Comparison of ENCODE assay signal across 16 cellular contexts in genomic region chr5:1467341-1468246, GRCh38. TPM values are rescaled to one million over a fixed set of nuclear protein-coding genes. Genes with fewer than 3 reads are reported as not detected.
DNase-seq lines count a peak whose midpoint lies in the region; ATAC-seq, FAIRE-seq and TF ChIP-seq lines count a peak whose summit lies in the region.
"Had no signal": no experiment of that assay in that cellular context is flagged by ENCODE, and none has a peak within 500 bp of the region (broad histone marks: within the 10 kb centered on the region; RNA-seq: fewer than 3 reads in every experiment).

No MANE protein-coding gene starts in this region.

- POLR2A ChIA-PET in K562 (lab: Yijun Ruan, JAX) = interaction anchor here (1.5 kb wide), 1 partner anchor 10 kb away, joined by 3 read pairs; no protein-coding TSS in a partner anchor

- TF ChIP-seq CTCF in right atrium auricular region (IDR thresholded peaks at IDR 0.05) = no peak
- no peak for TF ChIP-seq CTCF in K562 (IDR thresholded peaks at IDR 0.05 in 2 of 3, conservative IDR thresholded peaks at IDR 0.05 in 1 of 3; ENCODE audit: insufficient read depth in 2 of 3, low read depth in 1 of 3, low read length in 3 of 3)
- TF ChIP-seq CTCF in mucosa of descending colon (IDR thresholded peaks at IDR 0.05) = no peak
- no peak for TF ChIP-seq CTCF in upper lobe of left lung (IDR thresholded peaks at IDR 0.05)

- no peaks in the 10 kb centered on the region for H3K27me3 ChIP-seq in right atrium auricular region
- H3K27me3 ChIP-seq in K562 (ENCODE audit: control insufficient read depth in 2 of 2, insufficient read depth in 2 of 2, low read length in 2 of 2) = no peaks in the 10 kb centered on the region
- H3K27me3 ChIP-seq in upper lobe of left lung = no peaks in the 10 kb centered on the region
- H3K27me3 ChIP-seq: hepatocyte had no signal

- no peaks in the 10 kb centered on the region; the same call in 1 of the 2 replicates for H4K20me1 ChIP-seq in K562 (replicated peaks; ENCODE audit: control insufficient read depth, insufficient read depth, low read length)

- H3K4me2 ChIP-seq in K562 (ENCODE audit: insufficient read depth, low read length) = no peak overlapping the region
- H3K4me2 ChIP-seq: A549, hepatocyte, KMS-11 had no signal

- TF ChIP-seq EP300 in K562 (IDR thresholded peaks at IDR 0.05; ENCODE audit: low read length) = no peak
- no peak for TF ChIP-seq EP300 in upper lobe of left lung (IDR thresholded peaks at IDR 0.05)

- peaks cover 17% of the 10 kb centered on the region for H3K36me3 ChIP-seq in right atrium auricular region
- no peaks in the 10 kb centered on the region; the same call in 2 of the 3 replicates for H3K36me3 ChIP-seq in K562 (ENCODE audit: control insufficient read depth, insufficient read depth, low read length)
- H3K36me3 ChIP-seq in mucosa of descending colon (ENCODE audit: low read depth) = no peaks in the 10 kb centered on the region
- peaks cover 36 to 87% (median 85%) of the 10 kb centered on the region in 4 donors for H3K36me3 ChIP-seq in upper lobe of left lung

- CTCF ChIA-PET in K562 (lab: Yijun Ruan, JAX; ENCODE audit: low intra/inter-chr PET ratio) = no interaction called here

- no peaks in the 10 kb centered on the region for H3K9me1 ChIP-seq in K562 (ENCODE audit: control insufficient read depth, insufficient read depth, low read length)

- in situ Hi-C loops in K562 (cut with MboI) = no loop called here

- no peak for TF ChIP-seq RAD21 in K562 (CRISPR knock-in tag; conservative IDR thresholded peaks at IDR 0.05 in 1 of 2, IDR thresholded peaks at IDR 0.05 in 1 of 2)

- BruUV-seq in K562 (replicated peaks; lab: Mats Ljungman, UMichigan) = no TSS peak

- peak; percentile 53 for DNase-seq in Right ventricle myocardium inferior (ENCODE audit: missing footprints)
- DNase-seq in right atrium auricular region (ENCODE audit: low spot score) = no peak
- DNase-seq in K562 (ENCODE audit: extremely low read depth in 1 of 4, low spot score in 3 of 4) = no peak
- peak in 2 of 3 donors; percentile 17 to 47 for DNase-seq in mucosa of descending colon
- peak; percentile 19 to 74 for DNase-seq in upper lobe of left lung
- no peak for DNase-seq in COLO668 (lab: John Stamatoyannopoulos, UW; ENCODE audit: unreplicated experiment)
- DNase-seq: GOT3, trophoblast cell had no signal

- no peak overlapping the region for H2AFZ ChIP-seq in K562 (ENCODE audit: low read depth, low read length)
- H2AFZ ChIP-seq: hepatocyte had no signal

- no peak overlapping the region for H3K4me3 ChIP-seq in right atrium auricular region
- no peak overlapping the region for H3K4me3 ChIP-seq in K562
- H3K4me3 ChIP-seq in mucosa of descending colon = no peak overlapping the region
- no peak overlapping the region for H3K4me3 ChIP-seq in upper lobe of left lung
- H3K4me3 ChIP-seq: A549, hepatocyte had no signal

- WGBS in K562 (ENCODE audit: insufficient coverage, low coverage, missing lambda C conversion rate) = 72% methylated on average over 32 of the region's 51 CpGs
- WGBS in upper lobe of left lung, 2 donors = 95 to 96% methylated on average over 51 of the region's 51 CpGs

- FAIRE-seq in K562 (lab: Jason Lieb, UNC) = no peak
- FAIRE-seq: A549 had no signal

- H3K9me3 ChIP-seq in right atrium auricular region = no peaks in the 10 kb centered on the region
- H3K9me3 ChIP-seq in K562 (replicated peaks; ENCODE audit: control insufficient read depth, insufficient read depth, low read depth, low read length) = peaks cover 16% of the 10 kb centered on the region
- H3K9me3 ChIP-seq in mucosa of descending colon = no peaks in the 10 kb centered on the region
- H3K9me3 ChIP-seq in upper lobe of left lung = no peaks in the 10 kb centered on the region
- H3K9me3 ChIP-seq: A549 had no signal

- no peak overlapping the region for H3K27ac ChIP-seq in right atrium auricular region
- no peak overlapping the region for H3K27ac ChIP-seq in K562 (ENCODE audit: extremely low read depth, low read depth, low read length)
- H3K27ac ChIP-seq in upper lobe of left lung = no peak overlapping the region
- H3K27ac ChIP-seq: A549, hepatocyte, KMS-11 had no signal

- no peaks in the 10 kb centered on the region for H3K79me2 ChIP-seq in K562 (ENCODE audit: control insufficient read depth, insufficient read depth, low read length)
- H3K79me2 ChIP-seq: hepatocyte had no signal

- no peak for ATAC-seq in Right ventricle myocardium inferior
- ATAC-seq in K562 = no peak
- no peak for ATAC-seq in mucosa of descending colon
- peak in 1 of 2 donors; percentile 3 for ATAC-seq in upper lobe of left lung (ENCODE audit: low FRiP score in 2 of 2)
- no peak for ATAC-seq in GM18498 (IDR thresholded peaks at IDR 0.05; ENCODE audit: unreplicated experiment)
- no peak for ATAC-seq in HG03025 (IDR thresholded peaks at IDR 0.05; ENCODE audit: low FRiP score, unreplicated experiment)

- intact Hi-C loops in Right ventricle myocardium inferior (cut with DNase I) = no loop called here
- intact Hi-C loops in K562 (cut with micrococcal nuclease) = no loop called here
- intact Hi-C loops in mucosa of descending colon (cut with DNase I, micrococcal nuclease) = no loop called here

- no peaks in the 10 kb centered on the region for H3K4me1 ChIP-seq in right atrium auricular region
- H3K4me1 ChIP-seq in K562 (replicated peaks in 1 of 2; ENCODE audit: control insufficient read depth in 2 of 2, insufficient read depth in 2 of 2, low read length in 2 of 2) = peaks cover 0 to 13% of the 10 kb centered on the region in 2 experiments; a peak in 1 of 5 replicates
- H3K4me1 ChIP-seq in mucosa of descending colon (ENCODE audit: low read depth) = no peaks in the 10 kb centered on the region
- no peaks in the 10 kb centered on the region for H3K4me1 ChIP-seq in upper lobe of left lung

- no peak overlapping the region; a peak in 1 of 4 replicates for H3K9ac ChIP-seq in K562 (ENCODE audit: insufficient read depth in 1 of 2, low read depth in 2 of 2, low read length in 2 of 2)
- H3K9ac ChIP-seq: KMS-11 had no signal

- no peak for TF ChIP-seq POLR2A in K562 (conservative IDR thresholded peaks at IDR 0.05)
- TF ChIP-seq POLR2A in upper lobe of left lung (IDR thresholded peaks at IDR 0.05) = no peak

RNA-seq across cellular contexts. Expression of gene SLC6A3, which starts 22.4 kb away (rescaled TPM):
- not detected for total RNA-seq in Right ventricle myocardium inferior
- under 1 TPM in 1 of 2 donors, not detected in 1; 0.16 TPM for total RNA-seq in right atrium auricular region
- not detected in 2 replicates for total RNA-seq in K562 (2011; cell fraction: chromatin; rRNA removed; ENCODE audit: low replicate concordance)
- not detected in 2 replicates for total RNA-seq in K562 (2011; cell fraction: nucleolus; rRNA removed)
- not detected in 2 replicates for total RNA-seq in K562 (2011; cell fraction: nucleoplasm; rRNA removed)
- not detected in 2 replicates for total RNA-seq in K562 (2014; rRNA removed)
- total RNA-seq in K562 (2014; rRNA removed; fragmentation: Illumina TruSeq; extraction: Trizol) = not detected in 2 replicates
- total RNA-seq in K562 (2015; rRNA removed; fragmentation: Illumina TruSeq; extraction: Trizol) = not detected in 2 replicates
- not detected in 2 replicates for total RNA-seq in K562 (2021)
- not detected in 2 replicates for polyA plus RNA-seq in K562 (2011; rRNA removed)
- not detected in 2 replicates for polyA plus RNA-seq in K562 (2011; cell fraction: cytosol; rRNA removed)
- not detected in 2 replicates for polyA plus RNA-seq in K562 (2011; cell fraction: nucleus; rRNA removed)
- polyA plus RNA-seq in K562 (2012) = not detected in 2 replicates
- not detected in 2 replicates for polyA plus RNA-seq in K562 (2014; fragmentation: Illumina TruSeq; extraction: Trizol)
- polyA plus RNA-seq in K562 (2014; fragmentation: Nextera tagmentation; extraction: Ambion mirVana) = not detected
- polyA plus RNA-seq in K562 (2014; rRNA removed) = not detected in 2 replicates
- not detected in 2 replicates for polyA minus RNA-seq in K562 (2011; rRNA and poly(A)+ RNA removed)
- polyA minus RNA-seq in K562 (2011; cell fraction: cytosol; rRNA and poly(A)+ RNA removed) = not detected in 2 replicates
- polyA minus RNA-seq in K562 (2011; cell fraction: nucleus; rRNA and poly(A)+ RNA removed) = not detected in 2 replicates
- total RNA-seq in mucosa of descending colon = not detected
- total RNA-seq in upper lobe of left lung = 1 to 10 TPM in 1 of 6 donors, under 1 TPM in 3, not detected in 2; 0.15 to 1.2 (median 0.36) TPM
- total RNA-seq: epithelial cell of proximal tubule, fibroblast of villous mesenchyme, hepatocyte, lower leg skin had no signal
- polyA plus RNA-seq: hepatocyte had no signal

RNA-seq across cellular contexts. Expression of gene LPCAT1, which starts 56.2 kb away (rescaled TPM):
- 13.4 TPM for total RNA-seq in Right ventricle myocardium inferior
- total RNA-seq in right atrium auricular region = 10 to 100 TPM; 13.2 to 18.1 TPM
- 26.9 and 48.0 TPM in 2 replicates for total RNA-seq in K562 (2011; cell fraction: chromatin; rRNA removed; ENCODE audit: low replicate concordance)
- total RNA-seq in K562 (2011; cell fraction: nucleolus; rRNA removed) = 30.5 and 38.2 TPM in 2 replicates
- 24.9 and 32.4 TPM in 2 replicates for total RNA-seq in K562 (2011; cell fraction: nucleoplasm; rRNA removed)
- total RNA-seq in K562 (2014; rRNA removed) = 13.6 and 13.9 TPM in 2 replicates
- 9.2 and 11.1 TPM in 2 replicates for total RNA-seq in K562 (2014; rRNA removed; fragmentation: Illumina TruSeq; extraction: Trizol)
- 15.5 and 18.4 TPM in 2 replicates for total RNA-seq in K562 (2015; rRNA removed; fragmentation: Illumina TruSeq; extraction: Trizol)
- 18.4 and 20.8 TPM in 2 replicates for total RNA-seq in K562 (2021)
- polyA plus RNA-seq in K562 (2011; rRNA removed) = 17.0 and 20.6 TPM in 2 replicates
- 14.5 and 16.7 TPM in 2 replicates for polyA plus RNA-seq in K562 (2011; cell fraction: cytosol; rRNA removed)
- polyA plus RNA-seq in K562 (2011; cell fraction: nucleus; rRNA removed) = 32.2 and 34.4 TPM in 2 replicates
- polyA plus RNA-seq in K562 (2012) = 10.5 and 12.5 TPM in 2 replicates
- 15.2 TPM in 2 replicates for polyA plus RNA-seq in K562 (2014; fragmentation: Illumina TruSeq; extraction: Trizol)
- polyA plus RNA-seq in K562 (2014; fragmentation: Nextera tagmentation; extraction: Ambion mirVana) = under 1 TPM; 0.14 to 0.53 TPM
- 13.1 and 14.9 TPM in 2 replicates for polyA plus RNA-seq in K562 (2014; rRNA removed)
- 10.9 and 14.5 TPM in 2 replicates for polyA minus RNA-seq in K562 (2011; rRNA and poly(A)+ RNA removed)
- polyA minus RNA-seq in K562 (2011; cell fraction: cytosol; rRNA and poly(A)+ RNA removed) = 13.2 and 14.3 TPM in 2 replicates
- polyA minus RNA-seq in K562 (2011; cell fraction: nucleus; rRNA and poly(A)+ RNA removed) = 9.4 and 24.4 TPM in 2 replicates
- 10 to 100 TPM in 2 of 3 donors, 1 to 10 TPM in 1; 6.7 to 27.2 (median 26.0) TPM for total RNA-seq in mucosa of descending colon
- 100 to 1,000 TPM; 403 to 922 (median 538) TPM for total RNA-seq in upper lobe of left lung

Comparison
In these comparisons a context has a peak if more than half of its experiments do, and no peak if none do; other contexts are left out.
1. DNase-seq: peak in Right ventricle myocardium inferior (single experiment), mucosa of descending colon (2 of 3) and upper lobe of left lung (2 of 2); none in right atrium auricular region (single experiment), K562 (0 of 4) and COLO668 (single experiment).
2. RNA of gene LPCAT1, which starts 56.2 kb away (total RNA-seq): 403 to 922 TPM in upper lobe of left lung; 6.7 to 27.2 TPM in mucosa of descending colon, 9.2 to 48.0 TPM in K562, 13.2 to 18.1 TPM in right atrium auricular region and 13.4 TPM in Right ventricle myocardium inferior (single experiment); every median in the first group is over 4 times any median in the second.